In genomic region chr10:12717981-12718707, GRCh38 we compare ENCODE assay signal across 16 cellular contexts.
DNase-seq lines count a peak whose midpoint lies in the region; ATAC-seq, FAIRE-seq and TF ChIP-seq lines count a peak whose summit lies in the region.
"Had no signal": no experiment of that assay in that cellular context is flagged by ENCODE, and none has a peak within 500 bp of the region (broad histone marks: within the 10 kb centered on the region; RNA-seq: fewer than 3 reads in every experiment).

No MANE protein-coding gene starts in this region.

- DNase-seq in left ventricle myocardium inferior, result no peak
- DNase-seq in Right ventricle myocardium inferior (ENCODE audit: missing footprints), result no peak
- peak; percentile 98 for DNase-seq in bronchial epithelial cell (ENCODE audit: low read depth)
- DNase-seq in kidney glomerular epithelial cell (lab: John Stamatoyannopoulos, UW), result peak; percentile 10
- DNase-seq in SHP77 (lab: John Stamatoyannopoulos, UW), result no peak
- no peak for DNase-seq in C1 segment of cervical spinal cord (lab: John Stamatoyannopoulos, UW)
- no peak for DNase-seq in NCI-H2081 treated with DMSO at 0.1 percent for 48 hours (lab: John Stamatoyannopoulos, UW)
- DNase-seq: activated CD4-positive, alpha-beta T cell treated with anti-CD3 and anti-CD28 coated beads, Interleukin-2, amount 50 U/mL, for 1 hour; activated naive CD4-positive, alpha-beta T cell treated with anti-CD3 and anti-CD28 coated beads, Interleukin-2, amount 50 U/mL, for 16 hours; islet precursor cell; Kasumi-1; stimulated activated CD4-positive, alpha-beta T cell treated with anti-CD3 and anti-CD28 coated beads, Interleukin-4, amount 100 ng/mL, for 1 hour had no signal

- intact Hi-C loops in left ventricle myocardium inferior (cut with micrococcal nuclease) (no loop called here), Right ventricle myocardium inferior (cut with DNase I) (loop anchor here (2.0 to 10.0 kb wide), 2 partner anchors 185 to 377 kb away; no protein-coding TSS in a partner anchor)

- FAIRE-seq in bronchial epithelial cell (lab: Jason Lieb, UNC), result no peak
- FAIRE-seq: endometrium had no signal

- TF ChIP-seq CTCF in left ventricle myocardium inferior (IDR thresholded peaks at IDR 0.05; ENCODE audit: borderline replicate concordance), result peak; percentile 29
- TF ChIP-seq CTCF in bronchial epithelial cell (IDR thresholded peaks at IDR 0.05; ENCODE audit: insufficient read depth, low read length, severe bottlenecking), result peak; percentile 31

- H3K27ac ChIP-seq in left ventricle myocardium inferior (replicated peaks), result no peak overlapping the region
- H3K27ac ChIP-seq: BLaER1 treated with 17β-estradiol and CSF1 and Interleukin-3, amounts not matched to agents 10 nM and 100 nM; parathyroid adenoma had no signal

- H3K27me3 ChIP-seq in left ventricle myocardium inferior (ENCODE audit: low read depth), result no peaks in the 10 kb centered on the region
- H3K27me3 ChIP-seq in bronchial epithelial cell (ENCODE audit: control insufficient read depth, insufficient read depth, low read length), result no peaks in the 10 kb centered on the region
- H3K27me3 ChIP-seq: BLaER1 treated with 17β-estradiol and CSF1 and Interleukin-3, amounts not matched to agents 10 nM and 100 nM had no signal

- H3K36me3 ChIP-seq in left ventricle myocardium inferior (no peaks in the 10 kb centered on the region), bronchial epithelial cell (ENCODE audit: control insufficient read depth, insufficient read depth, low read length) (no peaks in the 10 kb centered on the region)

- ATAC-seq in Right ventricle myocardium inferior (no peak), HG02623 (IDR thresholded peaks at IDR 0.05; ENCODE audit: unreplicated experiment) (no peak)

- H3K9me3 ChIP-seq in left ventricle myocardium inferior (replicated peaks), result no peaks in the 10 kb centered on the region

- H3K4me3 ChIP-seq in left ventricle myocardium inferior (no peak overlapping the region), bronchial epithelial cell (ENCODE audit: low read depth, low read length) (no peak overlapping the region)
- H3K4me3 ChIP-seq: BLaER1 treated with 17β-estradiol and CSF1 and Interleukin-3, amounts not matched to agents 10 nM and 100 nM had no signal

- H3K4me1 ChIP-seq in left ventricle myocardium inferior, result peaks cover 24% of the 10 kb centered on the region

Comparison
In these comparisons a context has a peak if more than half of its experiments do, and no peak if none do; other contexts are left out.
1. DNase-seq: peak in bronchial epithelial cell (single experiment) and kidney glomerular epithelial cell (single experiment); none in left ventricle myocardium inferior (single experiment), Right ventricle myocardium inferior (single experiment), SHP77 (0 of 2), C1 segment of cervical spinal cord (0 of 14) and NCI-H2081 treated with DMSO at 0.1 percent for 48 hours (single experiment).